In the genomic region with DNA sequence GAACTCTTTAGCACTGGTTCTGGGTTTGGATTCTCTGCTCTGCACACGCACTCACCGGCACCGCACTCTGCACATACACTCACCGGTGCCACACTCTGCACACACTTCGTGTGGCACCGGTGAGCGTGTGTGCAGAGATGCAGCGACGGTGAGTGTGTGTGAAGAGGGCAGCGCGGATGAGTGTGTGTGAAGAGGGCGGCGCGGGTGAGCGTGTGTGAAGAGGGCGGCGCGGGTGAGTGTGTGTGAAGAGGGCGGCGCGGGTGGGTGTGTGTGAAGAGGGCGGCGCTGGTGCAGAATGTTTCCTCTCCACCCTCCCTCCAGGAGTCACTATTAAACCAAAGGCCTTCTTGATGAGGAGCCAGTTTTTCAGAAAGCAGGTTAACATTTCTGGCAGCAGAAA, we compare ENCODE assay signal across 19 cellular contexts. TPM values are rescaled to one million over a fixed set of nuclear protein-coding genes. Genes with fewer than 3 reads are reported as not detected.
DNase-seq lines count a peak whose midpoint lies in the region; ATAC-seq, FAIRE-seq and TF ChIP-seq lines count a peak whose summit lies in the region.
"Had no signal": no experiment of that assay in that cellular context is flagged by ENCODE, and none has a peak within 500 bp of the region (broad histone marks: within the 10 kb centered on the region; RNA-seq: fewer than 3 reads in every experiment).

No MANE protein-coding gene starts in this region.

- H3F3A ChIP-seq in GM23338 (replicated peaks; ENCODE audit: low read depth), result no peaks in the 10 kb centered on the region

- no peak overlapping the region for H2AFZ ChIP-seq in GM23338
- H2AFZ ChIP-seq in K562 (ENCODE audit: low read depth, low read length), result no peak overlapping the region

- H3K27ac ChIP-seq in GM23338 (ENCODE audit: low read depth) (no peak overlapping the region), K562 (ENCODE audit: extremely low read depth, low read depth, low read length) (no peak overlapping the region)
- H3K27ac ChIP-seq: BLaER1, HL-60 had no signal

- H3K36me3 ChIP-seq in GM23338 (ENCODE audit: insufficient read depth), result peaks cover 24% of the 10 kb centered on the region
- peaks cover 76% of the 10 kb centered on the region for H3K36me3 ChIP-seq in K562 (ENCODE audit: control insufficient read depth, insufficient read depth, low read length)

- H3K4me1 ChIP-seq in GM23338 (ENCODE audit: insufficient read depth), result peaks cover 22% of the 10 kb centered on the region
- peaks cover 3 to 5% of the 10 kb centered on the region in 2 experiments; a peak in 4 of 5 replicates for H3K4me1 ChIP-seq in K562 (replicated peaks in 1 of 2; ENCODE audit: control insufficient read depth in 2 of 2, insufficient read depth in 2 of 2, low read length in 2 of 2)
- H3K4me1 ChIP-seq: Caco-2 had no signal

- H3K27me3 ChIP-seq in GM23338 (ENCODE audit: insufficient read depth) (no peaks in the 10 kb centered on the region), K562 (ENCODE audit: control insufficient read depth in 2 of 2, insufficient read depth in 2 of 2, low read length in 2 of 2) (no peaks in the 10 kb centered on the region)
- H3K27me3 ChIP-seq: BLaER1 had no signal

- no peak overlapping the region for H3K9ac ChIP-seq in K562 (ENCODE audit: insufficient read depth in 1 of 2, low read depth in 2 of 2, low read length in 2 of 2)
- H3K9ac ChIP-seq: BLaER1 had no signal

- no peaks in the 10 kb centered on the region for H3K9me3 ChIP-seq in K562 (replicated peaks; ENCODE audit: control insufficient read depth, insufficient read depth, low read depth, low read length)
- H3K9me3 ChIP-seq: BLaER1, Caco-2, HAP-1 had no signal

- DNase-seq in activated effector memory CD4-positive, alpha-beta T cell treated with anti-CD3 and anti-CD28 coated beads, Interleukin-2, amount 50 U/mL, for 16 hours, result peak; percentile 27
- DNase-seq in activated effector memory CD4-positive, alpha-beta T cell treated with Interleukin-2 at 50 U/mL for 16 hours, result no peak
- DNase-seq in GM23338 (ENCODE audit: low spot score) (no peak), K562 (ENCODE audit: extremely low read depth in 1 of 4, low spot score in 3 of 4) (no peak), NCI-H1930 (lab: John Stamatoyannopoulos, UW) (no peak)
- DNase-seq in stimulated activated effector memory CD8-positive, alpha-beta T cell treated with anti-CD3 and anti-CD28 coated beads, Interleukin-12 subunit alpha, Interleukin-12 subunit beta, amount 100 ng/mL, for 72 hours (ENCODE audit: low spot score in 2 of 2), result no peak
- no peak for DNase-seq in activated CD8-positive, alpha-beta T cell treated with anti-CD3 and anti-CD28 coated beads, Interleukin-2, amount 10 ng/mL, durations not matched to agents 7 days and 5 days
- DNase-seq: 8988T; AML-193; Caco-2; CD8-positive, alpha-beta memory T cell; DND-41; GDM1; GOT3; HFFc6 had no signal

- TF ChIP-seq EP300 in K562 (IDR thresholded peaks at IDR 0.05; ENCODE audit: low read length), result no peak

- no peak overlapping the region for H3K4me3 Mint-ChIP-seq in GM23338
- H3K4me3 Mint-ChIP-seq in stimulated activated effector memory CD8-positive, alpha-beta T cell treated with anti-CD3 and anti-CD28 coated beads, Interleukin-12 subunit alpha, Interleukin-12 subunit beta, amount 100 ng/mL, for 72 hours, result no peak overlapping the region
- H3K4me3 Mint-ChIP-seq in activated CD8-positive, alpha-beta T cell treated with anti-CD3 and anti-CD28 coated beads, Interleukin-2, amount 10 ng/mL, durations not matched to agents 7 days and 5 days, result no peak overlapping the region
- H3K4me3 Mint-ChIP-seq: HFFc6 had no signal

- POLR2A ChIA-PET in K562 (lab: Yijun Ruan, JAX), result no interaction called here
- POLR2A ChIA-PET in activated CD8-positive, alpha-beta T cell treated with anti-CD3 and anti-CD28 coated beads, Interleukin-2, amount 10 ng/mL, durations not matched to agents 7 days and 5 days (lab: Charles Lee), result no interaction called here

- WGBS in K562 (ENCODE audit: insufficient coverage, low coverage, missing lambda C conversion rate), result 91% methylated on average over 7 of the region's 23 CpGs

- intact Hi-C loops in K562 (cut with micrococcal nuclease), result no loop called here

- no peak overlapping the region for H3K4me3 ChIP-seq in GM23338
- H3K4me3 ChIP-seq in K562, result no peak overlapping the region
- H3K4me3 ChIP-seq: BLaER1, HAP-1 had no signal

- no peak for ATAC-seq in GM23338
- ATAC-seq in K562, result no peak
- no peak for ATAC-seq in stimulated activated effector memory CD8-positive, alpha-beta T cell treated with anti-CD3 and anti-CD28 coated beads, Interleukin-12 subunit alpha, Interleukin-12 subunit beta, amount 100 ng/mL, for 72 hours
- ATAC-seq in activated CD8-positive, alpha-beta T cell treated with anti-CD3 and anti-CD28 coated beads, Interleukin-2, amount 10 ng/mL, durations not matched to agents 7 days and 5 days, result no peak

- peaks cover 15% of the 10 kb centered on the region for H3K79me2 ChIP-seq in GM23338 (replicated peaks; ENCODE audit: insufficient read depth)
- H3K79me2 ChIP-seq in K562 (ENCODE audit: control insufficient read depth, insufficient read depth, low read length), result no peaks in the 10 kb centered on the region

- peaks cover 2% of the 10 kb centered on the region for H3K9me1 ChIP-seq in K562 (ENCODE audit: control insufficient read depth, insufficient read depth, low read length)

- no peak for TF ChIP-seq CTCF in GM23338 (conservative IDR thresholded peaks at IDR 0.05; ENCODE audit: low read depth in 2 of 2)
- TF ChIP-seq CTCF in K562 (IDR thresholded peaks at IDR 0.05 in 2 of 3, conservative IDR thresholded peaks at IDR 0.05 in 1 of 3; ENCODE audit: insufficient read depth in 2 of 3, low read depth in 1 of 3, low read length in 3 of 3), result no peak

- in situ Hi-C loops in K562 (cut with MboI), result no loop called here

- H3K4me1 Mint-ChIP-seq in GM23338, result peaks cover 27% of the 10 kb centered on the region
- peaks cover 5% of the 10 kb centered on the region for H3K4me1 Mint-ChIP-seq in stimulated activated effector memory CD8-positive, alpha-beta T cell treated with anti-CD3 and anti-CD28 coated beads, Interleukin-12 subunit alpha, Interleukin-12 subunit beta, amount 100 ng/mL, for 72 hours
- peaks cover 12% of the 10 kb centered on the region for H3K4me1 Mint-ChIP-seq in activated CD8-positive, alpha-beta T cell treated with anti-CD3 and anti-CD28 coated beads, Interleukin-2, amount 10 ng/mL, durations not matched to agents 7 days and 5 days (ENCODE audit: low read depth)

- H3K4me2 ChIP-seq in GM23338 (no peak overlapping the region), K562 (ENCODE audit: insufficient read depth, low read length) (no peak overlapping the region)
- H3K4me2 ChIP-seq: BLaER1 had no signal

- CTCF ChIA-PET in K562 (lab: Yijun Ruan, JAX; ENCODE audit: low intra/inter-chr PET ratio), result no interaction called here
- CTCF ChIA-PET in activated CD8-positive, alpha-beta T cell treated with anti-CD3 and anti-CD28 coated beads, Interleukin-2, amount 10 ng/mL, durations not matched to agents 7 days and 5 days (lab: Charles Lee), result no interaction called here

- peak overlapping the region; percentile 68; the same call in 1 of the 2 replicates for H3K27ac Mint-ChIP-seq in GM23338
- peak overlapping the region; percentile 85 for H3K27ac Mint-ChIP-seq in stimulated activated effector memory CD8-positive, alpha-beta T cell treated with anti-CD3 and anti-CD28 coated beads, Interleukin-12 subunit alpha, Interleukin-12 subunit beta, amount 100 ng/mL, for 72 hours
- H3K27ac Mint-ChIP-seq in activated CD8-positive, alpha-beta T cell treated with anti-CD3 and anti-CD28 coated beads, Interleukin-2, amount 10 ng/mL, durations not matched to agents 7 days and 5 days, result no peak overlapping the region
- H3K27ac Mint-ChIP-seq: HFFc6 had no signal

- H3K9me2 ChIP-seq in GM23338 (ENCODE audit: insufficient read depth), result no peaks in the 10 kb centered on the region

- H3K27me3 Mint-ChIP-seq in GM23338 (ENCODE audit: insufficient read depth, low read depth, poor library complexity), result peaks cover 11% of the 10 kb centered on the region
- H3K27me3 Mint-ChIP-seq in activated CD8-positive, alpha-beta T cell treated with anti-CD3 and anti-CD28 coated beads, Interleukin-2, amount 10 ng/mL, durations not matched to agents 7 days and 5 days (ENCODE audit: low read depth), result no peaks in the 10 kb centered on the region
- H3K27me3 Mint-ChIP-seq: CD8-positive, alpha-beta memory T cell had no signal

- H3K36me3 Mint-ChIP-seq in GM23338 (ENCODE audit: low read depth), result peaks cover 48% of the 10 kb centered on the region
- H3K36me3 Mint-ChIP-seq in stimulated activated effector memory CD8-positive, alpha-beta T cell treated with anti-CD3 and anti-CD28 coated beads, Interleukin-12 subunit alpha, Interleukin-12 subunit beta, amount 100 ng/mL, for 72 hours, result peaks cover 94% of the 10 kb centered on the region
- peaks cover 48% of the 10 kb centered on the region for H3K36me3 Mint-ChIP-seq in activated CD8-positive, alpha-beta T cell treated with anti-CD3 and anti-CD28 coated beads, Interleukin-2, amount 10 ng/mL, durations not matched to agents 7 days and 5 days (ENCODE audit: low read depth)

- no peak for TF ChIP-seq POLR2A in K562 (conservative IDR thresholded peaks at IDR 0.05)

- no peak for TF ChIP-seq RAD21 in K562 (CRISPR knock-in tag; conservative IDR thresholded peaks at IDR 0.05 in 1 of 2, IDR thresholded peaks at IDR 0.05 in 1 of 2)

- no TSS peak for BruUV-seq in K562 (replicated peaks; lab: Mats Ljungman, UMichigan)

- H4K20me1 ChIP-seq in GM23338 (replicated peaks; ENCODE audit: insufficient read depth) (peaks cover 4% of the 10 kb centered on the region; the same call in 1 of the 2 replicates), K562 (replicated peaks; ENCODE audit: control insufficient read depth, insufficient read depth, low read length) (no peaks in the 10 kb centered on the region)

- no peaks in the 10 kb centered on the region for H3K9me3 Mint-ChIP-seq in GM23338
- H3K9me3 Mint-ChIP-seq in stimulated activated effector memory CD8-positive, alpha-beta T cell treated with anti-CD3 and anti-CD28 coated beads, Interleukin-12 subunit alpha, Interleukin-12 subunit beta, amount 100 ng/mL, for 72 hours, result no peaks in the 10 kb centered on the region
- no peaks in the 10 kb centered on the region for H3K9me3 Mint-ChIP-seq in activated CD8-positive, alpha-beta T cell treated with anti-CD3 and anti-CD28 coated beads, Interleukin-2, amount 10 ng/mL, durations not matched to agents 7 days and 5 days (ENCODE audit: insufficient read depth)
- H3K9me3 Mint-ChIP-seq: CD8-positive, alpha-beta memory T cell; HFFc6 had no signal

- no peak for FAIRE-seq in K562 (lab: Jason Lieb, UNC)
- FAIRE-seq: GM12892 had no signal

RNA-seq across cellular contexts. Expression of a gene that starts 49.2 kb away (rescaled TPM):
- total RNA-seq in GM23338 (2014; rRNA removed; shearing (Covaris generic)), result 26.8 and 48.5 TPM in 2 replicates
- polyA plus RNA-seq in GM23338 (2016; fragmentation: Nextera tagmentation; extraction: Ambion mirVana) (10.4 and 16.9 TPM in 2 replicates), K562 (2011; rRNA removed) (17.1 and 57.8 TPM in 2 replicates), K562 (2014; fragmentation: Illumina TruSeq; extraction: Trizol) (5.0 and 11.6 TPM in 2 replicates), K562 (2014; fragmentation: Nextera tagmentation; extraction: Ambion mirVana) (not detected), K562 (2014; rRNA removed) (21.2 and 24.1 TPM in 2 replicates)
- total RNA-seq in K562 (2011; cell fraction: chromatin; rRNA removed; ENCODE audit: low replicate concordance), result 65.7 and 167 TPM in 2 replicates
- 84.0 and 92.2 TPM in 2 replicates for total RNA-seq in K562 (2011; cell fraction: nucleolus; rRNA removed)
- total RNA-seq in K562 (2011; cell fraction: nucleoplasm; rRNA removed), result 68.9 and 73.7 TPM in 2 replicates
- total RNA-seq in K562 (2014; rRNA removed) (12.7 and 17.5 TPM in 2 replicates), K562 (2014; rRNA removed; fragmentation: Illumina TruSeq; extraction: Trizol) (0.93 and 1.1 TPM in 2 replicates), K562 (2015; rRNA removed; fragmentation: Illumina TruSeq; extraction: Trizol) (4.0 and 4.6 TPM in 2 replicates), K562 (2021) (18.0 and 20.1 TPM in 2 replicates)
- 29.3 and 39.3 TPM in 2 replicates for polyA plus RNA-seq in K562 (2011; cell fraction: cytosol; rRNA removed)
- polyA plus RNA-seq in K562 (2011; cell fraction: nucleus; rRNA removed), result 170 and 193 TPM in 2 replicates
- polyA plus RNA-seq in K562 (2012), result 17.2 and 26.5 TPM in 2 replicates
- polyA minus RNA-seq in K562 (2011; rRNA and poly(A)+ RNA removed), result 4.9 and 7.1 TPM in 2 replicates
- 13.5 and 30.6 TPM in 2 replicates for polyA minus RNA-seq in K562 (2011; cell fraction: cytosol; rRNA and poly(A)+ RNA removed)
- 25.7 and 56.9 TPM in 2 replicates for polyA minus RNA-seq in K562 (2011; cell fraction: nucleus; rRNA and poly(A)+ RNA removed)
- not detected for total RNA-seq in activated CD8-positive, alpha-beta T cell treated with anti-CD3 and anti-CD28 coated beads, Interleukin-2, amount 10 ng/mL, durations not matched to agents 7 days and 5 days
- polyA plus RNA-seq: CD8-positive, alpha-beta memory T cell had no signal
